ENCODE assay signal across 8 cellular contexts in genomic region chr10:51960494-51960895, GRCh38.
DNase-seq lines count a peak whose midpoint lies in the region; ATAC-seq, FAIRE-seq and TF ChIP-seq lines count a peak whose summit lies in the region.

No MANE protein-coding gene starts in this region.

- no peaks in the 10 kb centered on the region for H3K27me3 ChIP-seq in psoas muscle (ENCODE audit: insufficient read depth in 3 of 3, low read length in 2 of 3)

- intact Hi-C loops in psoas muscle (cut with DNase I), result loop anchor here (5.0 to 10.0 kb wide), 2 partner anchors 254 to 258 kb away; no protein-coding TSS in a partner anchor

- H3K4me3 ChIP-seq in AG10803 (ENCODE audit: low read length), result no peak overlapping the region
- no peak overlapping the region for H3K4me3 ChIP-seq in psoas muscle

- WGBS in psoas muscle, 3 donors, result 3 to 5% (median 3%) methylated on average over 8 of the region's 8 CpGs

- TF ChIP-seq CTCF in AG10803 (conservative IDR thresholded peaks at IDR 0.05; ENCODE audit: low read length), result peak; percentile 65
- peak; percentile 57 for TF ChIP-seq CTCF in psoas muscle (IDR thresholded peaks at IDR 0.05)

- peaks cover 4% of the 10 kb centered on the region for H3K4me1 ChIP-seq in psoas muscle

- H3K9me3 ChIP-seq in psoas muscle, result no peaks in the 10 kb centered on the region

- no peak overlapping the region for H3K27ac ChIP-seq in psoas muscle

- peak; percentile 88 for DNase-seq in AG10803 (ENCODE audit: low read depth)
- DNase-seq in HTR-8/SVneo (ENCODE audit: insufficient read length, low spot score), result peak; percentile 10
- DNase-seq in SKM-1 treated with dmso at 0.1 percent for 144 hours (lab: John Stamatoyannopoulos, UW; ENCODE audit: unreplicated experiment), result peak; percentile 17
- peak; percentile 27 for DNase-seq in glomerular endothelial cell (ENCODE audit: extremely low read depth, low read depth, low spot score)
- DNase-seq in psoas muscle, result no peak
- DNase-seq in NCI-H2029 treated with DMSO at 0.1 percent for 48 hours (lab: John Stamatoyannopoulos, UW), result no peak

- ATAC-seq in GM18498 (IDR thresholded peaks at IDR 0.05; ENCODE audit: unreplicated experiment) (peak; percentile 74), psoas muscle (peak; percentile 65 to 87 (median 76)), HG02973 (IDR thresholded peaks at IDR 0.05; ENCODE audit: unreplicated experiment) (no peak)

- no peaks in the 10 kb centered on the region for H3K36me3 ChIP-seq in psoas muscle (ENCODE audit: insufficient read depth in 1 of 2, low read depth in 1 of 2)

- no peak for FAIRE-seq in HTR-8/SVneo (lab: Jason Lieb, UNC)

Comparison
In these comparisons a context has a peak if more than half of its experiments do, and no peak if none do; other contexts are left out.
1. DNase-seq: peak in AG10803 (single experiment), HTR-8/SVneo (single experiment), SKM-1 treated with dmso at 0.1 percent for 144 hours (single experiment) and glomerular endothelial cell (single experiment); none in psoas muscle (0 of 2) and NCI-H2029 treated with DMSO at 0.1 percent for 48 hours (single experiment).